In genomic region chr2:147026261-147026660, GRCh38 we compare ENCODE assay signal across 20 cellular contexts.
"Had no signal": no experiment of that assay in that cellular context is flagged by ENCODE, and none has a peak within 500 bp of the region (broad histone marks: within the 10 kb centered on the region; RNA-seq: fewer than 3 reads in every experiment).

No MANE protein-coding gene starts in this region.

- H3K27ac Mint-ChIP-seq: activated naive CD4-positive, alpha-beta T cell treated with anti-CD3 and anti-CD28 coated beads, Interleukin-2, amount 50 U/mL, for 72 hours; activated T-cell treated with anti-CD3 and anti-CD28 coated beads, Interleukin-2, amount 50 U/mL, for 24 hours; activated T-helper 17 cell treated with anti-CD3 and anti-CD28 coated beads, Interleukin-2, amount 50 U/mL, for 72 hours; effector memory CD8-positive, alpha-beta T cell; naive thymus-derived CD4-positive, alpha-beta T cell; neural progenitor cell; T-helper 2 cell treated with Interferon-gamma antibody and Interleukin-4, amounts not matched to agents 5 μg/mL and 100 μg/mL, for 36 hours; WTC11 had no signal

- H3K4me3 Mint-ChIP-seq: activated T-cell treated with anti-CD3 and anti-CD28 coated beads, Interleukin-2, amount 50 U/mL, for 24 hours; activated T-helper 17 cell treated with anti-CD3 and anti-CD28 coated beads, Interleukin-2, amount 50 U/mL, for 72 hours; central memory CD8-positive, alpha-beta T cell; effector memory CD8-positive, alpha-beta T cell; naive thymus-derived CD4-positive, alpha-beta T cell; neural progenitor cell; T-helper 2 cell treated with Interferon-gamma antibody and Interleukin-4, amounts not matched to agents 5 μg/mL and 100 μg/mL, for 36 hours; WTC11 had no signal

- H3K4me2 ChIP-seq: neural progenitor cell had no signal

- H2AFZ ChIP-seq: neural progenitor cell had no signal

- H3K27me3 Mint-ChIP-seq: central memory CD8-positive, alpha-beta T cell; effector memory CD8-positive, alpha-beta T cell had no signal

- H3K27me3 ChIP-seq: adrenal gland, ascending aorta, colonic mucosa, esophagus squamous epithelium, neural progenitor cell had no signal

- H3K27ac ChIP-seq: adrenal gland, ascending aorta, colonic mucosa, dorsolateral prefrontal cortex, neural progenitor cell had no signal

- H3K4me3 ChIP-seq: adrenal gland, ascending aorta, colonic mucosa, dorsolateral prefrontal cortex, esophagus squamous epithelium, neural progenitor cell had no signal

- H3K36me3 Mint-ChIP-seq: neural progenitor cell had no signal

- H3K4me1 Mint-ChIP-seq: activated T-helper 17 cell treated with anti-CD3 and anti-CD28 coated beads, Interleukin-2, amount 50 U/mL, for 72 hours; central memory CD8-positive, alpha-beta T cell; naive thymus-derived CD4-positive, alpha-beta T cell; neural progenitor cell had no signal

- H3K9me3 ChIP-seq: adrenal gland, ascending aorta, colonic mucosa had no signal

- DNase-seq: activated CD8-positive, alpha-beta memory T cell treated with anti-CD3 and anti-CD28 coated beads for 24 hours; activated CD8-positive, alpha-beta memory T cell treated with anti-CD3 and anti-CD28 coated beads, Interleukin-2, amount 50 U/mL, for 4 hours; activated T-cell treated with anti-CD3 and anti-CD28 coated beads, Interleukin-2, amount 50 U/mL, for 24 hours; adrenal gland; colonic mucosa; dorsolateral prefrontal cortex; effector memory CD8-positive, alpha-beta T cell; esophagus squamous epithelium; kidney; naive thymus-derived CD4-positive, alpha-beta T cell; retina; stimulated activated CD4-positive, alpha-beta T cell treated with anti-CD3 and anti-CD28 coated beads, Interleukin-4, amount 100 ng/mL, for 4 hours; stimulated activated naive CD8-positive, alpha-beta T cell treated with anti-CD3 and anti-CD28 coated beads, Interleukin-15, Interleukin-2, amounts not matched to agents 100 U/mL and 50 U/mL, for 24 hours had no signal

- H3K36me3 ChIP-seq: adrenal gland, ascending aorta, colonic mucosa, esophagus squamous epithelium, neural progenitor cell had no signal

- H3K9ac ChIP-seq: neural progenitor cell had no signal

- H3K4me1 ChIP-seq: adrenal gland, ascending aorta, colonic mucosa had no signal

- ATAC-seq: activated naive CD4-positive, alpha-beta T cell treated with anti-CD3 and anti-CD28 coated beads, Interleukin-2, amount 50 U/mL, for 72 hours; activated T-helper 17 cell treated with anti-CD3 and anti-CD28 coated beads, Interleukin-2, amount 50 U/mL, for 72 hours; effector memory CD8-positive, alpha-beta T cell; naive thymus-derived CD4-positive, alpha-beta T cell; stimulated activated naive CD8-positive, alpha-beta T cell treated with anti-CD3 and anti-CD28 coated beads, Interleukin-15, Interleukin-2, amounts not matched to agents 100 U/mL and 50 U/mL, for 24 hours; WTC11 had no signal
